ENCODE assay signal across 10 cellular contexts in genomic region chrX:55919367-55920221, GRCh38.
A peak's percentile ranks its signal among the peaks of the same experiment; 100 is the strongest.
DNase-seq lines count a peak whose midpoint lies in the region; ATAC-seq, FAIRE-seq and TF ChIP-seq lines count a peak whose summit lies in the region.
"Had no signal": no experiment of that assay in that cellular context is flagged by ENCODE, and none has a peak within 500 bp of the region (broad histone marks: within the 10 kb centered on the region; RNA-seq: fewer than 3 reads in every experiment).

No MANE protein-coding gene starts in this region.

- intact Hi-C loops in kidney (cut with DNase I) = no loop called here
- intact Hi-C loops in activated naive CD4-positive, alpha-beta T cell treated with anti-CD3 and anti-CD28 coated beads for 36 hours (cut with micrococcal nuclease) = no loop called here

- H3K4me3 Mint-ChIP-seq in activated naive CD4-positive, alpha-beta T cell treated with anti-CD3 and anti-CD28 coated beads for 36 hours = no peak overlapping the region

- H3K36me3 Mint-ChIP-seq in activated naive CD4-positive, alpha-beta T cell treated with anti-CD3 and anti-CD28 coated beads for 36 hours (ENCODE audit: low read depth) = no peaks in the 10 kb centered on the region

- H3K9me3 Mint-ChIP-seq in activated naive CD4-positive, alpha-beta T cell treated with anti-CD3 and anti-CD28 coated beads for 36 hours = peaks cover 16% of the 10 kb centered on the region

- FAIRE-seq in kidney (lab: Jason Lieb, UNC) = no peak

- H3K4me1 Mint-ChIP-seq in activated naive CD4-positive, alpha-beta T cell treated with anti-CD3 and anti-CD28 coated beads for 36 hours (ENCODE audit: low read depth) = no peaks in the 10 kb centered on the region

- CTCF ChIA-PET in activated naive CD4-positive, alpha-beta T cell treated with anti-CD3 and anti-CD28 coated beads for 36 hours (lab: Charles Lee) = no interaction called here

- H3K27ac ChIP-seq in kidney (ENCODE audit: low read depth in 2 of 2, low read length in 2 of 2) = no peak overlapping the region
- H3K27ac ChIP-seq: heart left ventricle, HL-60, SJSA1 had no signal

- no peaks in the 10 kb centered on the region for H3K9me3 ChIP-seq in kidney (ENCODE audit: control insufficient read depth in 1 of 2, low read length in 2 of 2)
- H3K9me3 ChIP-seq: SJSA1 had no signal

- no peak overlapping the region for H3K9ac ChIP-seq in kidney (ENCODE audit: low read length in 2 of 2)

- no peaks in the 10 kb centered on the region for H3K36me3 ChIP-seq in kidney (ENCODE audit: control insufficient read depth in 1 of 2, insufficient read depth in 2 of 2, low read length in 2 of 2)
- H3K36me3 ChIP-seq: heart left ventricle, SJSA1 had no signal

- H3K4me1 ChIP-seq in kidney (ENCODE audit: control insufficient read depth in 1 of 2, insufficient read depth in 1 of 2, low read depth in 1 of 2, low read length in 2 of 2) = no peaks in the 10 kb centered on the region
- H3K4me1 ChIP-seq: heart left ventricle, SJSA1 had no signal

- H3K4me3 ChIP-seq in kidney (ENCODE audit: low read length in 2 of 2) = no peak overlapping the region
- H3K4me3 ChIP-seq: heart left ventricle, SJSA1 had no signal

- H3K27ac Mint-ChIP-seq in activated naive CD4-positive, alpha-beta T cell treated with anti-CD3 and anti-CD28 coated beads for 36 hours = no peak overlapping the region

- no peaks in the 10 kb centered on the region for H3K27me3 Mint-ChIP-seq in activated naive CD4-positive, alpha-beta T cell treated with anti-CD3 and anti-CD28 coated beads for 36 hours (ENCODE audit: low read depth)

- no peak for TF ChIP-seq CTCF in kidney (IDR thresholded peaks at IDR 0.05; ENCODE audit: borderline replicate concordance, extremely low read depth, insufficient read depth)

- ATAC-seq in GM18858 (IDR thresholded peaks at IDR 0.05; ENCODE audit: unreplicated experiment) (peak; percentile 81), GM21576 (IDR thresholded peaks at IDR 0.05; ENCODE audit: unreplicated experiment) (peak; percentile 90), HG03442 (IDR thresholded peaks at IDR 0.05; ENCODE audit: unreplicated experiment) (peak; percentile 86)
- ATAC-seq: heart left ventricle had no signal

- DNase-seq in kidney (peak; percentile 35), H4 (ENCODE audit: low spot score) (no peak)
- no peak for DNase-seq in activated naive CD4-positive, alpha-beta T cell treated with anti-CD3 and anti-CD28 coated beads for 36 hours
- no peak for DNase-seq in activated T-cell treated with anti-CD3 and anti-CD28 coated beads, Interleukin-2, amount 50 U/mL, for 48 hours
- DNase-seq: heart left ventricle had no signal
